Comparison of ENCODE assay signal across 8 cellular contexts in the genomic region with DNA sequence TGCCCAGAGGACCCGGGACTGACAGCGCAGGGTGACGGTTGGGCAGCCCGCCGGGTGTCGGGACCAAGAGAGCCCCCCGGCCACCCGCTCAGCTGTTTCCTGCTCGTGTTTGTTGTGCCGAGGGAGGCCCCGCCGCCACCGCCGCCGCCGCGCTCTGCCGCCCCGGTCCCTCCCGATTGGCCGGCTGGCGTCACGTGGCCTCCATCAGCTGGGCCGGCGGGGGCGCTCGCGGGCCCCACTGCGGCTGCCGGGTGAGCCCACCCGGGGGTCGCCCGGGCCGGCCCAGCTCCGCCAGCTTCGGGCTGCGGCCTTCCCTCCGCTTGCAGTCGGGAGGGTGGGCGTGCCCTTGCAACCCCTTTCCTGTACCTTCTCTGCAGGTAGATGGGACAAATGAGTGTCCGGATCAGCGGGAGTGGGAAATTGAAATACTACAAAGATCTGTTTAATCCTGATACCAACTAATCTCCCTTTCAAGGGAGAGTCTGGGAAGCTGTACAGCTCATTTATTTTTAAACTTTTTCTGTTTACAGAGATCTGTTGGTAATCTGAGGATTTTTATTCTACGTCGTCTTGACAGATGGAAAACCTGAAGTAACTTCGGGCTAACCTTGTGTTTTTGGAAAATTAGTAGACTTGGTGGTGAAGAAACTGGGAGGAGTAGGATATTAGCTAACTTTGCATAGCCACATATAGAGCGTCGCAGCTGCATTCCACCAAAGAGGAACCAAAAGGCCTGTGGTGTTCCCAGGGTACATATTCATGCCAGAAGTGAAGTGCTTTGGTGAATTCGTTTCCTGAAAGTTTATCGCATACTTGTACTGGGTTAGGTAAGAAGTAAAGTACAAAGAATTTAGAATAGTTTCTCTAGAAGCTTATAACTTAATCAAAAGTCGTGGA. TPM values are rescaled to one million over a fixed set of nuclear protein-coding genes. Genes with fewer than 3 reads are reported as not detected.
DNase-seq lines count a peak whose midpoint lies in the region; ATAC-seq and TF ChIP-seq lines count a peak whose summit lies in the region.

No MANE protein-coding gene starts in this region.

- DNase-seq in GM10248 (ENCODE audit: extremely low spot score) = peak; percentile 86
- DNase-seq in NCI-H2107 treated with DMSO at 0.1 percent for 48 hours (lab: John Stamatoyannopoulos, UW; ENCODE audit: unreplicated experiment) = peak; percentile 4
- DNase-seq in activated CD4-positive, alpha-beta T cell treated with anti-CD3 and anti-CD28 coated beads for 1 hour = peak; percentile 68
- peak; percentile 88 for DNase-seq in cerebellum (ENCODE audit: low spot score)
- DNase-seq in kidney tubule cell (ENCODE audit: low spot score) = peak; percentile 70
- DNase-seq in stimulated activated CD4-positive, alpha-beta T cell treated with anti-CD3 and anti-CD28 coated beads, Interleukin-1b, Interleukin-23, amount 100 ng/mL, for 24 hours (ENCODE audit: low read depth in 4 of 4, low spot score in 1 of 4) = peak; percentile 43 to 68 (median 58)

- TF ChIP-seq CTCF in GM10248 (IDR thresholded peaks at IDR 0.05; ENCODE audit: control extremely low read depth, extremely low read depth, low read depth, missing control alignments) = peak; percentile 52

- CTCF ChIA-PET in GM10248 (lab: Yijun Ruan, JAX) = interaction anchor here (1.1 to 8.1 kb wide), 8 partner anchors 10 to 564 kb away, joined by 4 to 97 read pairs (median 12); no protein-coding TSS in a partner anchor

- peak; percentile 15 for ATAC-seq in HG02610 (IDR thresholded peaks at IDR 0.05; ENCODE audit: unreplicated experiment)
- no peak for ATAC-seq in HG03469 (IDR thresholded peaks at IDR 0.05; ENCODE audit: unreplicated experiment)

- POLR2A ChIA-PET in GM10248 (lab: Yijun Ruan, JAX) = interaction anchor here (0.7 to 1.0 kb wide), 4 partner anchors 19 to 1030 kb away, joined by 3 to 5 read pairs (median 4); no protein-coding TSS in a partner anchor

RNA-seq across cellular contexts. Expression of a gene that starts 1.2 kb away (rescaled TPM):
- 70.1 TPM for total RNA-seq in cerebellum

Comparison
In these comparisons a context has a peak if more than half of its experiments do, and no peak if none do; other contexts are left out.
1. DNase-seq: peak in every context shown above with its lines; median percentile 88 in cerebellum; 86 in GM10248; 70 in kidney tubule cell; 68 in activated CD4-positive, alpha-beta T cell treated with anti-CD3 and anti-CD28 coated beads for 1 hour; 58 in stimulated activated CD4-positive, alpha-beta T cell treated with anti-CD3 and anti-CD28 coated beads, Interleukin-1b, Interleukin-23, amount 100 ng/mL, for 24 hours; 4 in NCI-H2107 treated with DMSO at 0.1 percent for 48 hours.